1 cellular context compared by ENCODE assay signal in the genomic region with DNA sequence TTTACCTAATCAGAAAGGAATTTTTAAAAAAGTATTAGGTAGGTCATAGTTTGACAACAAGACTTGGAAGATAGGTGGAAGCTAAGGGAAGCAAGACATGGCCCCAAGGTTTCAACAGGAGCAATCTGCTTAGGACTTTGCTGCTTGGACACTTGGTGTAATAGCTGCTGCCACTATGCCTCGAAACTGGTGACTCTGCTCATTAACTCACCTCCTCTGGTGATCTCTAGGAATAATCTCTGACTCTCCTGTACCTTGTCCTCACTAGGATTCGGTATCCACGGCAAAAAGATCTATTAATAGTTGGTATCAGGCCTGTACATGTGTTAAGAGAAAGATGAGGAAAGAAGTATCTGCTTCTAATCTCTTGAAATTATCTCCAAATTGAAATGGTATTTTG.
TF ChIP-seq lines count a peak whose summit lies in the region.

No MANE protein-coding gene starts in this region.

TF ChIP-seq in GM12878, 131 proteins besides CTCF, POLR2A, EP300 and RAD21:
- no peak for TF ChIP-seq RCOR1 (conservative IDR thresholded peaks at IDR 0.05; ENCODE audit: low read depth, low read length)
- TF ChIP-seq, protein P1, sequence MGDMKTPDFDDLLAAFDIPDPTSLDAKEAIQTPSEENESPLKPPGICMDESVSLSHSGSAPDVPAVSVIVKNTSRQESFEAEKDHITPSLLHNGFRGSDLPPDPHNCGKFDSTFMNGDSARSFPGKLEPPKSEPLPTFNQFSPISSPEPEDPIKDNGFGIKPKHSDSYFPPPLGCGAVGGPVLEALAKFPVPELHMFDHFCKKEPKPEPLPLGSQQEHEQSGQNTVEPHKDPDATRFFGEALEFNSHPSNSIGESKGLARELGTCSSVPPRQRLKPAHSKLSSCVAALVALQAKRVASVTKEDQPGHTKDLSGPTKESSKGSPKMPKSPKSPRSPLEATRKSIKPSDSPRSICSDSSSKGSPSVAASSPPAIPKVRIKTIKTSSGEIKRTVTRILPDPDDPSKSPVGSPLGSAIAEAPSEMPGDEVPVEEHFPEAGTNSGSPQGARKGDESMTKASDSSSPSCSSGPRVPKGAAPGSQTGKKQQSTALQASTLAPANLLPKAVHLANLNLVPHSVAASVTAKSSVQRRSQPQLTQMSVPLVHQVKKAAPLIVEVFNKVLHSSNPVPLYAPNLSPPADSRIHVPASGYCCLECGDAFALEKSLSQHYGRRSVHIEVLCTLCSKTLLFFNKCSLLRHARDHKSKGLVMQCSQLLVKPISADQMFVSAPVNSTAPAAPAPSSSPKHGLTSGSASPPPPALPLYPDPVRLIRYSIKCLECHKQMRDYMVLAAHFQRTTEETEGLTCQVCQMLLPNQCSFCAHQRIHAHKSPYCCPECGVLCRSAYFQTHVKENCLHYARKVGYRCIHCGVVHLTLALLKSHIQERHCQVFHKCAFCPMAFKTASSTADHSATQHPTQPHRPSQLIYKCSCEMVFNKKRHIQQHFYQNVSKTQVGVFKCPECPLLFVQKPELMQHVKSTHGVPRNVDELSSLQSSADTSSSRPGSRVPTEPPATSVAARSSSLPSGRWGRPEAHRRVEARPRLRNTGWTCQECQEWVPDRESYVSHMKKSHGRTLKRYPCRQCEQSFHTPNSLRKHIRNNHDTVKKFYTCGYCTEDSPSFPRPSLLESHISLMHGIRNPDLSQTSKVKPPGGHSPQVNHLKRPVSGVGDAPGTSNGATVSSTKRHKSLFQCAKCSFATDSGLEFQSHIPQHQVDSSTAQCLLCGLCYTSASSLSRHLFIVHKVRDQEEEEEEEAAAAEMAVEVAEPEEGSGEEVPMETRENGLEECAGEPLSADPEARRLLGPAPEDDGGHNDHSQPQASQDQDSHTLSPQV (IDR thresholded peaks at IDR 0.05): no peak
- no peak for TF ChIP-seq STAT3 (IDR thresholded peaks at IDR 0.05; ENCODE audit: low read depth, low read length)
- TF ChIP-seq ATF7 (IDR thresholded peaks at IDR 0.05; ENCODE audit: low read depth): no peak
- TF ChIP-seq SREBF2 (IDR thresholded peaks at IDR 0.05; ENCODE audit: low read length): no peak
- TF ChIP-seq, protein P2, sequence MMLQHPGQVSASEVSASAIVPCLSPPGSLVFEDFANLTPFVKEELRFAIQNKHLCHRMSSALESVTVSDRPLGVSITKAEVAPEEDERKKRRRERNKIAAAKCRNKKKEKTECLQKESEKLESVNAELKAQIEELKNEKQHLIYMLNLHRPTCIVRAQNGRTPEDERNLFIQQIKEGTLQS (IDR thresholded peaks at IDR 0.05; ENCODE audit: borderline replicate concordance, extremely low read depth, low read depth, low read length): no peak
- TF ChIP-seq KAT2A (conservative IDR thresholded peaks at IDR 0.05; ENCODE audit: control insufficient read depth, low read depth, low read length): no peak
- TF ChIP-seq, protein P3, sequence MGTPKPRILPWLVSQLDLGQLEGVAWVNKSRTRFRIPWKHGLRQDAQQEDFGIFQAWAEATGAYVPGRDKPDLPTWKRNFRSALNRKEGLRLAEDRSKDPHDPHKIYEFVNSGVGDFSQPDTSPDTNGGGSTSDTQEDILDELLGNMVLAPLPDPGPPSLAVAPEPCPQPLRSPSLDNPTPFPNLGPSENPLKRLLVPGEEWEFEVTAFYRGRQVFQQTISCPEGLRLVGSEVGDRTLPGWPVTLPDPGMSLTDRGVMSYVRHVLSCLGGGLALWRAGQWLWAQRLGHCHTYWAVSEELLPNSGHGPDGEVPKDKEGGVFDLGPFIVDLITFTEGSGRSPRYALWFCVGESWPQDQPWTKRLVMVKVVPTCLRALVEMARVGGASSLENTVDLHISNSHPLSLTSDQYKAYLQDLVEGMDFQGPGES (IDR thresholded peaks at IDR 0.05): no peak
- TF ChIP-seq, protein P4, sequence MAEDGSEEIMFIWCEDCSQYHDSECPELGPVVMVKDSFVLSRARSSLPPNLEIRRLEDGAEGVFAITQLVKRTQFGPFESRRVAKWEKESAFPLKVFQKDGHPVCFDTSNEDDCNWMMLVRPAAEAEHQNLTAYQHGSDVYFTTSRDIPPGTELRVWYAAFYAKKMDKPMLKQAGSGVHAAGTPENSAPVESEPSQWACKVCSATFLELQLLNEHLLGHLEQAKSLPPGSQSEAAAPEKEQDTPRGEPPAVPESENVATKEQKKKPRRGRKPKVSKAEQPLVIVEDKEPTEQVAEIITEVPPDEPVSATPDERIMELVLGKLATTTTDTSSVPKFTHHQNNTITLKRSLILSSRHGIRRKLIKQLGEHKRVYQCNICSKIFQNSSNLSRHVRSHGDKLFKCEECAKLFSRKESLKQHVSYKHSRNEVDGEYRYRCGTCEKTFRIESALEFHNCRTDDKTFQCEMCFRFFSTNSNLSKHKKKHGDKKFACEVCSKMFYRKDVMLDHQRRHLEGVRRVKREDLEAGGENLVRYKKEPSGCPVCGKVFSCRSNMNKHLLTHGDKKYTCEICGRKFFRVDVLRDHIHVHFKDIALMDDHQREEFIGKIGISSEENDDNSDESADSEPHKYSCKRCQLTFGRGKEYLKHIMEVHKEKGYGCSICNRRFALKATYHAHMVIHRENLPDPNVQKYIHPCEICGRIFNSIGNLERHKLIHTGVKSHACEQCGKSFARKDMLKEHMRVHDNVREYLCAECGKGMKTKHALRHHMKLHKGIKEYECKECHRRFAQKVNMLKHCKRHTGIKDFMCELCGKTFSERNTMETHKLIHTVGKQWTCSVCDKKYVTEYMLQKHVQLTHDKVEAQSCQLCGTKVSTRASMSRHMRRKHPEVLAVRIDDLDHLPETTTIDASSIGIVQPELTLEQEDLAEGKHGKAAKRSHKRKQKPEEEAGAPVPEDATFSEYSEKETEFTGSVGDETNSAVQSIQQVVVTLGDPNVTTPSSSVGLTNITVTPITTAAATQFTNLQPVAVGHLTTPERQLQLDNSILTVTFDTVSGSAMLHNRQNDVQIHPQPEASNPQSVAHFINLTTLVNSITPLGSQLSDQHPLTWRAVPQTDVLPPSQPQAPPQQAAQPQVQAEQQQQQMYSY (CRISPR knock-in tag; IDR thresholded peaks at IDR 0.05): no peak
- no peak for TF ChIP-seq NRF1 (conservative IDR thresholded peaks at IDR 0.05; ENCODE audit: low read depth, low read length)
- no peak for TF ChIP-seq ZNF384 (IDR thresholded peaks at IDR 0.05; ENCODE audit: borderline replicate concordance, low read depth, low read length)
- TF ChIP-seq NFXL1 (IDR thresholded peaks at IDR 0.05; ENCODE audit: borderline replicate concordance): no peak
- no peak for TF ChIP-seq TCF7 (IDR thresholded peaks at IDR 0.05; ENCODE audit: borderline replicate concordance)
- TF ChIP-seq, protein P5, sequence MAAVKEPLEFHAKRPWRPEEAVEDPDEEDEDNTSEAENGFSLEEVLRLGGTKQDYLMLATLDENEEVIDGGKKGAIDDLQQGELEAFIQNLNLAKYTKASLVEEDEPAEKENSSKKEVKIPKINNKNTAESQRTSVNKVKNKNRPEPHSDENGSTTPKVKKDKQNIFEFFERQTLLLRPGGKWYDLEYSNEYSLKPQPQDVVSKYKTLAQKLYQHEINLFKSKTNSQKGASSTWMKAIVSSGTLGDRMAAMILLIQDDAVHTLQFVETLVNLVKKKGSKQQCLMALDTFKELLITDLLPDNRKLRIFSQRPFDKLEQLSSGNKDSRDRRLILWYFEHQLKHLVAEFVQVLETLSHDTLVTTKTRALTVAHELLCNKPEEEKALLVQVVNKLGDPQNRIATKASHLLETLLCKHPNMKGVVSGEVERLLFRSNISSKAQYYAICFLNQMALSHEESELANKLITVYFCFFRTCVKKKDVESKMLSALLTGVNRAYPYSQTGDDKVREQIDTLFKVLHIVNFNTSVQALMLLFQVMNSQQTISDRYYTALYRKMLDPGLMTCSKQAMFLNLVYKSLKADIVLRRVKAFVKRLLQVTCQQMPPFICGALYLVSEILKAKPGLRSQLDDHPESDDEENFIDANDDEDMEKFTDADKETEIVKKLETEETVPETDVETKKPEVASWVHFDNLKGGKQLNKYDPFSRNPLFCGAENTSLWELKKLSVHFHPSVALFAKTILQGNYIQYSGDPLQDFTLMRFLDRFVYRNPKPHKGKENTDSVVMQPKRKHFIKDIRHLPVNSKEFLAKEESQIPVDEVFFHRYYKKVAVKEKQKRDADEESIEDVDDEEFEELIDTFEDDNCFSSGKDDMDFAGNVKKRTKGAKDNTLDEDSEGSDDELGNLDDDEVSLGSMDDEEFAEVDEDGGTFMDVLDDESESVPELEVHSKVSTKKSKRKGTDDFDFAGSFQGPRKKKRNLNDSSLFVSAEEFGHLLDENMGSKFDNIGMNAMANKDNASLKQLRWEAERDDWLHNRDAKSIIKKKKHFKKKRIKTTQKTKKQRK (IDR thresholded peaks at IDR 0.05; ENCODE audit: low read depth, low read length): no peak
- TF ChIP-seq CEBPB (IDR thresholded peaks at IDR 0.05; ENCODE audit: borderline replicate concordance in 1 of 2, low read depth in 2 of 2, low read length in 2 of 2): no peak
- TF ChIP-seq BRCA1 (IDR thresholded peaks at IDR 0.05; ENCODE audit: low read depth, low read length): no peak
- TF ChIP-seq, protein P6, sequence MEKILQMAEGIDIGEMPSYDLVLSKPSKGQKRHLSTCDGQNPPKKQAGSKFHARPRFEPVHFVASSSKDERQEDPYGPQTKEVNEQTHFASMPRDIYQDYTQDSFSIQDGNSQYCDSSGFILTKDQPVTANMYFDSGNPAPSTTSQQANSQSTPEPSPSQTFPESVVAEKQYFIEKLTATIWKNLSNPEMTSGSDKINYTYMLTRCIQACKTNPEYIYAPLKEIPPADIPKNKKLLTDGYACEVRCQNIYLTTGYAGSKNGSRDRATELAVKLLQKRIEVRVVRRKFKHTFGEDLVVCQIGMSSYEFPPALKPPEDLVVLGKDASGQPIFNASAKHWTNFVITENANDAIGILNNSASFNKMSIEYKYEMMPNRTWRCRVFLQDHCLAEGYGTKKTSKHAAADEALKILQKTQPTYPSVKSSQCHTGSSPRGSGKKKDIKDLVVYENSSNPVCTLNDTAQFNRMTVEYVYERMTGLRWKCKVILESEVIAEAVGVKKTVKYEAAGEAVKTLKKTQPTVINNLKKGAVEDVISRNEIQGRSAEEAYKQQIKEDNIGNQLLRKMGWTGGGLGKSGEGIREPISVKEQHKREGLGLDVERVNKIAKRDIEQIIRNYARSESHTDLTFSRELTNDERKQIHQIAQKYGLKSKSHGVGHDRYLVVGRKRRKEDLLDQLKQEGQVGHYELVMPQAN (conservative IDR thresholded peaks at IDR 0.05): no peak
- TF ChIP-seq TCF3 (IDR thresholded peaks at IDR 0.05; ENCODE audit: borderline replicate concordance, insufficient read depth, low read depth, low read length): no peak
- TF ChIP-seq TAF1 (IDR thresholded peaks at IDR 0.05; ENCODE audit: borderline replicate concordance, low read depth, low read length): no peak
- TF ChIP-seq CBFB (IDR thresholded peaks at IDR 0.05; ENCODE audit: low read depth): no peak
